8 cellular contexts compared by ENCODE assay signal in genomic region chr3:125520563-125520919, GRCh38. TPM values are rescaled to one million over a fixed set of nuclear protein-coding genes. Genes with fewer than 3 reads are reported as not detected.
DNase-seq lines count a peak whose midpoint lies in the region; ATAC-seq and TF ChIP-seq lines count a peak whose summit lies in the region.
"Not testable (repeated sequence)": the region's sequence is repeated elsewhere in the genome, so short reads cannot be mapped to it uniquely, and the experiment has no call there.

No MANE protein-coding gene starts in this region.

- not testable (repeated sequence) for DNase-seq in Calu3; MM.1S; activated CD4-positive, alpha-beta memory T cell treated with anti-CD3 and anti-CD28 coated beads, Interleukin-2, amount 10 ng/mL, durations not matched to agents 7 days and 5 days; breast epithelium (ENCODE audit: low spot score in 2 of 2); fibroblast of pulmonary artery (ENCODE audit: low read depth); lung (ENCODE audit: low spot score); trophoblast cell; tibial nerve (ENCODE audit: low spot score in 2 of 2)

- peak overlapping the region; percentile 71 for H3K4me3 ChIP-seq in MM.1S (ENCODE audit: low read length)
- peak overlapping the region; percentile 89 to 98 (median 91) for H3K4me3 ChIP-seq in breast epithelium
- H3K4me3 ChIP-seq in fibroblast of pulmonary artery (replicated peaks; ENCODE audit: low read depth, low read length) = peak overlapping the region; percentile 79
- H3K4me3 ChIP-seq in lung = peak overlapping the region; percentile 85
- not testable (repeated sequence) for H3K4me3 ChIP-seq in trophoblast cell (ENCODE audit: low read depth, low read length)
- H3K4me3 ChIP-seq in tibial nerve = peak overlapping the region; percentile 88 to 97 (median 95)

- peak overlapping the region; percentile 66 for H2AFZ ChIP-seq in MM.1S (ENCODE audit: low read length)
- peak overlapping the region; percentile 19 for H2AFZ ChIP-seq in trophoblast cell (ENCODE audit: insufficient read depth, low read length, poor library complexity)

- not testable (repeated sequence) for H2BK120ac ChIP-seq in trophoblast cell (ENCODE audit: insufficient read depth, low read length, poor library complexity)

- not testable (repeated sequence) for H3K27me3 Mint-ChIP-seq in Calu3 (ENCODE audit: unreplicated experiment); activated CD4-positive, alpha-beta memory T cell treated with anti-CD3 and anti-CD28 coated beads, Interleukin-2, amount 10 ng/mL, durations not matched to agents 7 days and 5 days

- H3K9me2 ChIP-seq in MM.1S (replicated peaks; ENCODE audit: insufficient read depth, low read length) = not testable (repeated sequence)

- H3F3A ChIP-seq in MM.1S (ENCODE audit: insufficient read depth, low read length) = not testable (repeated sequence)

- H3K27me3 ChIP-seq in MM.1S (replicated peaks; ENCODE audit: insufficient read depth, low read length); breast epithelium; lung (ENCODE audit: control insufficient read depth, insufficient read depth); trophoblast cell (ENCODE audit: insufficient read depth, low read length); tibial nerve: not testable (repeated sequence)

- BruUV-seq in Calu3 (replicated peaks; lab: Mats Ljungman, UMichigan) = TSS peak; percentile 93

- not testable (repeated sequence) for H2AK5ac ChIP-seq in trophoblast cell (ENCODE audit: low read length)

- peak overlapping the region; percentile 96 for H3K4me3 Mint-ChIP-seq in Calu3 (ENCODE audit: low read depth, unreplicated experiment)
- peak overlapping the region; percentile 91 for H3K4me3 Mint-ChIP-seq in activated CD4-positive, alpha-beta memory T cell treated with anti-CD3 and anti-CD28 coated beads, Interleukin-2, amount 10 ng/mL, durations not matched to agents 7 days and 5 days

- H3K23ac ChIP-seq in trophoblast cell (ENCODE audit: low read length) = not testable (repeated sequence)

- peak overlapping the region; percentile 77; the same call in 1 of the 2 replicates for H3K9ac ChIP-seq in MM.1S (ENCODE audit: low read length)
- H3K9ac ChIP-seq in trophoblast cell (ENCODE audit: low read length) = peak overlapping the region; percentile 13

- peak overlapping the region; percentile 83 for H4K8ac ChIP-seq in trophoblast cell (ENCODE audit: low read depth, low read length)

- not testable (repeated sequence) for H3K9me3 ChIP-seq in MM.1S (replicated peaks; ENCODE audit: insufficient read depth, low read length); breast epithelium; lung (ENCODE audit: control insufficient read depth in 2 of 2, insufficient read depth in 1 of 2, low read length in 1 of 2); trophoblast cell (ENCODE audit: insufficient read depth, low read depth, low read length); tibial nerve

- not testable (repeated sequence) for H3K4me1 ChIP-seq in MM.1S (ENCODE audit: low read length); breast epithelium; lung (ENCODE audit: control insufficient read depth in 2 of 2, insufficient read depth in 2 of 2, low read length in 2 of 2); trophoblast cell (ENCODE audit: control insufficient read depth in 1 of 2, insufficient read depth in 2 of 2, low read length in 2 of 2)
- peaks cover 0 to 35% (median 13%) of the 10 kb centered on the region in 4 donors for H3K4me1 ChIP-seq in tibial nerve

- H3K4ac ChIP-seq in trophoblast cell (ENCODE audit: low read depth, low read length) = peak overlapping the region; percentile 37

- not testable (repeated sequence) for H3K18ac ChIP-seq in trophoblast cell (ENCODE audit: low read length)

- H3K36me3 Mint-ChIP-seq in Calu3 (ENCODE audit: insufficient read depth, unreplicated experiment) = peaks cover 26% of the 10 kb centered on the region
- H3K36me3 Mint-ChIP-seq in activated CD4-positive, alpha-beta memory T cell treated with anti-CD3 and anti-CD28 coated beads, Interleukin-2, amount 10 ng/mL, durations not matched to agents 7 days and 5 days (ENCODE audit: low read depth) = peaks cover 19% of the 10 kb centered on the region

- ATAC-seq in lung (ENCODE audit: insufficient read depth, low FRiP score) = not testable (repeated sequence)

- H3K27ac ChIP-seq in MM.1S (ENCODE audit: low read length) = not testable (repeated sequence)
- peak overlapping the region; percentile 85 to 90 for H3K27ac ChIP-seq in breast epithelium
- peak overlapping the region; percentile 62 to 88 for H3K27ac ChIP-seq in lung (ENCODE audit: low read depth in 1 of 2, low read length in 1 of 2)
- H3K27ac ChIP-seq in trophoblast cell (ENCODE audit: low read depth, low read length) = peak overlapping the region; percentile 46
- peak overlapping the region; percentile 86 to 95 (median 92) for H3K27ac ChIP-seq in tibial nerve

- intact Hi-C loops in Calu3 (cut with micrococcal nuclease; ENCODE audit: unreplicated experiment); breast epithelium (cut with DNase I; ENCODE audit: low total_unique reads): not testable (repeated sequence)

- not testable (repeated sequence) for TF ChIP-seq POLR2A in breast epithelium (IDR thresholded peaks at IDR 0.05); tibial nerve (IDR thresholded peaks at IDR 0.05)

- H3K4me1 Mint-ChIP-seq in Calu3 (ENCODE audit: low read depth, unreplicated experiment) = not testable (repeated sequence)
- peaks cover 29% of the 10 kb centered on the region for H3K4me1 Mint-ChIP-seq in activated CD4-positive, alpha-beta memory T cell treated with anti-CD3 and anti-CD28 coated beads, Interleukin-2, amount 10 ng/mL, durations not matched to agents 7 days and 5 days

- H2BK12ac ChIP-seq in trophoblast cell (ENCODE audit: low read length) = not testable (repeated sequence)

- TF ChIP-seq CTCF in Calu3 (IDR thresholded peaks at IDR 0.05; ENCODE audit: unreplicated experiment); MM.1S (IDR thresholded peaks at IDR 0.05; ENCODE audit: low read length); breast epithelium (IDR thresholded peaks at IDR 0.05); fibroblast of pulmonary artery (IDR thresholded peaks at IDR 0.05; ENCODE audit: low read length, missing control alignments); lung (IDR thresholded peaks at IDR 0.05; ENCODE audit: control extremely low read depth, extremely low read depth); tibial nerve (IDR thresholded peaks at IDR 0.05): not testable (repeated sequence)

- H3K9me3 Mint-ChIP-seq in Calu3 (ENCODE audit: low read depth, unreplicated experiment); activated CD4-positive, alpha-beta memory T cell treated with anti-CD3 and anti-CD28 coated beads, Interleukin-2, amount 10 ng/mL, durations not matched to agents 7 days and 5 days: not testable (repeated sequence)

- not testable (repeated sequence) for H3K36me3 ChIP-seq in MM.1S (replicated peaks; ENCODE audit: insufficient read depth, low read length); breast epithelium; lung (ENCODE audit: control insufficient read depth in 2 of 2, insufficient read depth in 2 of 2, low read length in 2 of 2); trophoblast cell (ENCODE audit: control insufficient read depth in 1 of 2, insufficient read depth in 2 of 2, low read length in 2 of 2); tibial nerve

- H3K27ac Mint-ChIP-seq in Calu3 (ENCODE audit: unreplicated experiment) = peak overlapping the region; percentile 60
- H3K27ac Mint-ChIP-seq in activated CD4-positive, alpha-beta memory T cell treated with anti-CD3 and anti-CD28 coated beads, Interleukin-2, amount 10 ng/mL, durations not matched to agents 7 days and 5 days = peak overlapping the region; percentile 83

- not testable (repeated sequence) for TF ChIP-seq EP300 in tibial nerve (IDR thresholded peaks at IDR 0.05)

- 77 to 83% methylated on average over 15 of the region's 15 CpGs for WGBS in lung, 2 donors
- no CpG with 5 or more reads among the region's 15 CpGs for WGBS in trophoblast cell (ENCODE audit: extremely low coverage, insufficient coverage, insufficient read length)
- WGBS in tibial nerve, 2 donors = 82% methylated on average over 15 of the region's 15 CpGs

- H4K20me1 ChIP-seq in MM.1S (ENCODE audit: insufficient read depth, low read length) = not testable (repeated sequence)

- peaks cover 36% of the 10 kb centered on the region for H3K79me2 ChIP-seq in MM.1S (ENCODE audit: low read length)
- H3K79me2 ChIP-seq in trophoblast cell (ENCODE audit: control insufficient read depth, insufficient read depth, low read length, poor library complexity) = not testable (repeated sequence)

- peaks cover 10% of the 10 kb centered on the region for H3K79me1 ChIP-seq in trophoblast cell (ENCODE audit: low read length)

- H2BK5ac ChIP-seq in trophoblast cell (ENCODE audit: low read depth, low read length, poor library complexity) = not testable (repeated sequence)

- H3K4me2 ChIP-seq in MM.1S (ENCODE audit: low read depth, low read length) = peak overlapping the region; percentile 97
- H3K4me2 ChIP-seq in trophoblast cell (ENCODE audit: low read length) = peak overlapping the region; percentile 74

- peak overlapping the region; percentile 73 for H4K12ac ChIP-seq in trophoblast cell (ENCODE audit: low read depth, low read length)

- POLR2A ChIA-PET in activated CD4-positive, alpha-beta memory T cell treated with anti-CD3 and anti-CD28 coated beads, Interleukin-2, amount 10 ng/mL, durations not matched to agents 7 days and 5 days (lab: Charles Lee) = interaction anchor here (1.2 to 1.9 kb wide), 7 partner anchors 9 to 790 kb away, joined by 4 to 15 read pairs (median 4); partner anchors contain the start of genes OSBPL11 and UMPS

- CTCF ChIA-PET in Calu3 (lab: Charles Lee) = interaction anchor here (0.7 to 1.5 kb wide), 2 partner anchors 9 to 195 kb away, joined by 3 read pairs; no protein-coding TSS in a partner anchor
- CTCF ChIA-PET in activated CD4-positive, alpha-beta memory T cell treated with anti-CD3 and anti-CD28 coated beads, Interleukin-2, amount 10 ng/mL, durations not matched to agents 7 days and 5 days (lab: Charles Lee) = interaction anchor here (0.7 to 2.2 kb wide), 7 partner anchors 19 to 467 kb away, joined by 3 to 10 read pairs (median 3); partner anchors contain the start of gene OSBPL11

- H4K91ac ChIP-seq in trophoblast cell (ENCODE audit: low read depth, low read length) = peak overlapping the region; percentile 5

- not testable (repeated sequence) for H3K14ac ChIP-seq in trophoblast cell (ENCODE audit: low read length)

RNA-seq across cellular contexts. Expression of gene SNX4, which starts 0.5 kb away (rescaled TPM):
- total RNA-seq in Calu3 (2022) (33.1 and 38.0 TPM in 2 replicates), breast epithelium (10 to 100 TPM; 35.7 to 51.4 (median 50.1) TPM), lung (10 to 100 TPM; 32.6 to 67.4 TPM), tibial nerve (10 to 100 TPM; 39.0 to 71.5 (median 51.9) TPM)
- 10 to 100 TPM; 29.3 to 34.1 TPM for total RNA-seq in activated CD4-positive, alpha-beta memory T cell treated with anti-CD3 and anti-CD28 coated beads, Interleukin-2, amount 10 ng/mL, durations not matched to agents 7 days and 5 days
- 10 to 100 TPM; 19.7 to 28.8 TPM for polyA plus RNA-seq in lung
- polyA plus RNA-seq in trophoblast cell (2013) = 27.4 and 28.3 TPM in 2 replicates
